ENCODE assay signal across 9 cellular contexts in the genomic region with DNA sequence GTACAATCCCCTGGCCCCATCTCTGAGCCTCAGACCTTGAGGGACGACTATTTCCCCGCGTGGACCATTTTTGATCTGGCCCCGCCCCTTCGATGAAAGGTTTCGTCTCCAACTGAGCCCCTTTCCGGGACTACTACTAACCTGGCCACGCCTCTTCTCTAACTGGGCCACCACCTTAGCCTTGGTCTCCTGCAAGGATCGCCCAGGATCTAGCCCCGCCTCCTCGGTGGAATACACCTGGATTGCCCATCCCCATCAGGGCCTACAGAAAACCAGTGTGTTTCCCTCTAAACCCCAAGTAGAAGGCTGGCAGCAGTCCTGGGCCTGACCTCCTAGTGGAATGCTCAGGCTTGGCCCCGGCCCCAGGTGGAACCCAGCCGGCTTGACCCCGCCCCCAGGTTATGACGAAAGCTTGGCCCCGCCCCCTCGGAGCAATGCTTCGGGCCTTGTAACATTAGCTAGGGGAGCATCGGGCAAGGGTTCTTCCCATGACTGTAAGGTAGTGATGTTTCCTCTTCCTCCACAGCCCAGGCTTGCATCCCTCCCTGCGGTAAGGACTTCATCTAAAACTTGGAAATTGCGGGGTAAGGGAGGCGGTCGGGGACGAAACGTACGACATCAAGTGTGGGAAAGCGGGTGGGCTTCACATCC. TPM values are rescaled to one million over a fixed set of nuclear protein-coding genes. Genes with fewer than 3 reads are reported as not detected.
DNase-seq lines count a peak whose midpoint lies in the region; ATAC-seq, FAIRE-seq and TF ChIP-seq lines count a peak whose summit lies in the region.
"Had no signal": no experiment of that assay in that cellular context is flagged by ENCODE, and none has a peak within 500 bp of the region (broad histone marks: within the 10 kb centered on the region; RNA-seq: fewer than 3 reads in every experiment).

No MANE protein-coding gene starts in this region.

- POLR2A ChIA-PET in activated CD8-positive, alpha-beta T cell treated with anti-CD3 and anti-CD28 coated beads for 36 hours (lab: Charles Lee) = interaction anchor here (1.0 to 2.3 kb wide), 2 partner anchors 11 to 13 kb away, joined by 3 to 13 read pairs; no protein-coding TSS in a partner anchor

- H3K4me1 ChIP-seq in HUES48 (ENCODE audit: control insufficient read depth, insufficient read depth, low read length) = peaks cover 14% of the 10 kb centered on the region; the same call in 1 of the 2 replicates
- H3K4me1 ChIP-seq in esophagus (ENCODE audit: control insufficient read depth in 2 of 2, insufficient read depth in 2 of 2, low read length in 1 of 2) = peaks cover 4 to 10% of the 10 kb centered on the region in 2 donors
- peaks cover 38% of the 10 kb centered on the region for H3K4me1 ChIP-seq in suprapubic skin

- peaks cover 24% of the 10 kb centered on the region for H3K4me1 Mint-ChIP-seq in activated CD8-positive, alpha-beta T cell treated with anti-CD3 and anti-CD28 coated beads for 36 hours (ENCODE audit: low read depth)

- no peak for TF ChIP-seq POLR2A in suprapubic skin (IDR thresholded peaks at IDR 0.05)

- H3K4me3 ChIP-seq in HUES48 (ENCODE audit: low read depth, low read length) (peak overlapping the region; percentile 69), esophagus (ENCODE audit: low read depth in 1 of 2, low read length in 2 of 2) (peak overlapping the region in 1 of 2 donors; percentile 62), suprapubic skin (peak overlapping the region; percentile 66)

- peak; percentile 72 for DNase-seq in activated CD8-positive, alpha-beta T cell treated with anti-CD3 and anti-CD28 coated beads for 36 hours
- peak; percentile 87 for DNase-seq in mucosa of gallbladder (ENCODE audit: low spot score)
- DNase-seq in suprapubic skin (ENCODE audit: low spot score in 2 of 2) = peak; percentile 92 to 93
- no peak for DNase-seq in cortex of kidney (lab: John Stamatoyannopoulos, UW)
- no peak for DNase-seq in urothelium cell line (ENCODE audit: low spot score)

- H3K36me3 ChIP-seq in HUES48 (ENCODE audit: control insufficient read depth, insufficient read depth, low read length) (peaks cover 10% of the 10 kb centered on the region), esophagus (ENCODE audit: control insufficient read depth in 2 of 2, insufficient read depth in 2 of 2, low read length in 1 of 2) (peaks cover 0 to 2% of the 10 kb centered on the region in 2 donors), suprapubic skin (peaks cover 26% of the 10 kb centered on the region)

- WGBS in esophagus, 2 donors = 22 to 24% methylated on average over 27 of the region's 27 CpGs
- 48% methylated on average over 19 of the region's 27 CpGs for WGBS in suprapubic skin

- no peak overlapping the region for H3K27ac Mint-ChIP-seq in activated CD8-positive, alpha-beta T cell treated with anti-CD3 and anti-CD28 coated beads for 36 hours

- intact Hi-C loops in activated CD8-positive, alpha-beta T cell treated with anti-CD3 and anti-CD28 coated beads for 36 hours (cut with micrococcal nuclease) = no loop called here

- H3K36me3 Mint-ChIP-seq in activated CD8-positive, alpha-beta T cell treated with anti-CD3 and anti-CD28 coated beads for 36 hours (ENCODE audit: low read depth) = peaks cover 16% of the 10 kb centered on the region

- no peak for FAIRE-seq in urothelium cell line (lab: Jason Lieb, UNC)

- ATAC-seq in activated CD8-positive, alpha-beta T cell treated with anti-CD3 and anti-CD28 coated beads for 36 hours = no peak
- no peak for ATAC-seq in HG02970 (IDR thresholded peaks at IDR 0.05; ENCODE audit: low FRiP score, unreplicated experiment)

- no peak for TF ChIP-seq CTCF in activated CD8-positive, alpha-beta T cell treated with anti-CD3 and anti-CD28 coated beads for 36 hours (IDR thresholded peaks at IDR 0.05)
- TF ChIP-seq CTCF in suprapubic skin (IDR thresholded peaks at IDR 0.05) = no peak

- H3K27ac ChIP-seq in HUES48 (ENCODE audit: low read depth, low read length) (peak overlapping the region; percentile 73), esophagus (ENCODE audit: low read depth in 2 of 2, low read length in 1 of 2) (peak overlapping the region; percentile 91 to 94), suprapubic skin (peak overlapping the region; percentile 86)

- no peak for TF ChIP-seq EP300 in suprapubic skin (IDR thresholded peaks at IDR 0.05)

- no peak overlapping the region; the same call in 1 of the 2 replicates for H3K9ac ChIP-seq in HUES48 (ENCODE audit: low read depth, low read length)

- H3K4me3 Mint-ChIP-seq in activated CD8-positive, alpha-beta T cell treated with anti-CD3 and anti-CD28 coated beads for 36 hours = peak overlapping the region; percentile 90

- no peaks in the 10 kb centered on the region for H3K27me3 ChIP-seq in HUES48 (ENCODE audit: control insufficient read depth, insufficient read depth, low read length)
- H3K27me3 ChIP-seq in esophagus (ENCODE audit: control insufficient read depth in 1 of 2, insufficient read depth in 2 of 2, low read length in 2 of 2) = no peaks in the 10 kb centered on the region
- H3K27me3 ChIP-seq in suprapubic skin = no peaks in the 10 kb centered on the region

- H3K9me3 Mint-ChIP-seq in activated CD8-positive, alpha-beta T cell treated with anti-CD3 and anti-CD28 coated beads for 36 hours = peaks cover 2% of the 10 kb centered on the region

- H3K27me3 Mint-ChIP-seq in activated CD8-positive, alpha-beta T cell treated with anti-CD3 and anti-CD28 coated beads for 36 hours = peaks cover 6% of the 10 kb centered on the region

- CTCF ChIA-PET in activated CD8-positive, alpha-beta T cell treated with anti-CD3 and anti-CD28 coated beads for 36 hours (lab: Charles Lee) = interaction anchor here (0.6 to 2.2 kb wide), 2 partner anchors 12 to 1784 kb away, joined by 3 to 4 read pairs; no protein-coding TSS in a partner anchor

- H3K9me3 ChIP-seq in HUES48 (ENCODE audit: control insufficient read depth, insufficient read depth, low read length) = no peaks in the 10 kb centered on the region
- H3K9me3 ChIP-seq in esophagus (ENCODE audit: control insufficient read depth in 2 of 2, insufficient read depth in 1 of 2, low read depth in 1 of 2, low read length in 1 of 2) = no peaks in the 10 kb centered on the region
- no peaks in the 10 kb centered on the region for H3K9me3 ChIP-seq in suprapubic skin

RNA-seq across cellular contexts. Expression of a gene that starts 9.1 kb away (rescaled TPM):
- total RNA-seq in activated CD8-positive, alpha-beta T cell treated with anti-CD3 and anti-CD28 coated beads for 36 hours = 1 to 10 TPM; 2.4 to 4.6 TPM
- polyA plus RNA-seq in esophagus = 10 to 100 TPM in 1 of 2 donors, 1 to 10 TPM in 1; 4.4 to 14.0 TPM
- total RNA-seq in mucosa of gallbladder = 29.3 TPM
- total RNA-seq in suprapubic skin = 10 to 100 TPM in 1 of 4 donors, 1 to 10 TPM in 3; 3.1 to 23.2 (median 7.8) TPM

RNA-seq across cellular contexts. Expression of a gene that starts 21.6 kb away (rescaled TPM):
- not detected for total RNA-seq in activated CD8-positive, alpha-beta T cell treated with anti-CD3 and anti-CD28 coated beads for 36 hours
- under 1 TPM; 0.01 to 0.04 TPM for polyA plus RNA-seq in esophagus
- total RNA-seq in mucosa of gallbladder (0.12 TPM), suprapubic skin (1 to 10 TPM in 3 of 4 donors, not detected in 1; 2.2 to 9.8 (median 4.4) TPM)
- polyA plus RNA-seq: neural cell had no signal

RNA-seq across cellular contexts. Expression of a gene that starts 49.5 kb away (rescaled TPM):
- not detected for total RNA-seq in activated CD8-positive, alpha-beta T cell treated with anti-CD3 and anti-CD28 coated beads for 36 hours
- polyA plus RNA-seq in esophagus = under 1 TPM; 0.49 to 1.00 TPM
- 9.3 TPM for total RNA-seq in mucosa of gallbladder
- 1 to 10 TPM in 2 of 4 donors, under 1 TPM in 2; 0.60 to 1.7 (median 1.0) TPM for total RNA-seq in suprapubic skin
- polyA plus RNA-seq: neural cell had no signal

RNA-seq across cellular contexts. Expression of a gene that starts 55.6 kb away (rescaled TPM):
- not detected for total RNA-seq in activated CD8-positive, alpha-beta T cell treated with anti-CD3 and anti-CD28 coated beads for 36 hours
- polyA plus RNA-seq in esophagus = under 1 TPM; 0.11 to 0.26 TPM
- total RNA-seq in mucosa of gallbladder (5.9 TPM), suprapubic skin (under 1 TPM in 3 of 4 donors, not detected in 1; 0.30 to 0.72 (median 0.36) TPM)
- polyA plus RNA-seq: neural cell had no signal

RNA-seq across cellular contexts. Expression of a gene that starts 58.8 kb away (rescaled TPM):
- total RNA-seq in activated CD8-positive, alpha-beta T cell treated with anti-CD3 and anti-CD28 coated beads for 36 hours = not detected
- polyA plus RNA-seq in esophagus = under 1 TPM; 0.04 to 0.12 TPM
- total RNA-seq in mucosa of gallbladder (not detected), suprapubic skin (under 1 TPM in 1 of 4 donors, not detected in 3; 0.34 TPM)
- polyA plus RNA-seq: neural cell had no signal

Comparison
In these comparisons a context has a peak if more than half of its experiments do, and no peak if none do; other contexts are left out.
1. DNase-seq: peak in activated CD8-positive, alpha-beta T cell treated with anti-CD3 and anti-CD28 coated beads for 36 hours (single experiment), mucosa of gallbladder (single experiment) and suprapubic skin (2 of 2); none in cortex of kidney (single experiment) and urothelium cell line (single experiment).
2. Peak in every context shown above with its lines, with median percentiles within 50 percentile points of each other: H3K27ac ChIP-seq.